8 cellular contexts compared by ENCODE assay signal in the genomic region with DNA sequence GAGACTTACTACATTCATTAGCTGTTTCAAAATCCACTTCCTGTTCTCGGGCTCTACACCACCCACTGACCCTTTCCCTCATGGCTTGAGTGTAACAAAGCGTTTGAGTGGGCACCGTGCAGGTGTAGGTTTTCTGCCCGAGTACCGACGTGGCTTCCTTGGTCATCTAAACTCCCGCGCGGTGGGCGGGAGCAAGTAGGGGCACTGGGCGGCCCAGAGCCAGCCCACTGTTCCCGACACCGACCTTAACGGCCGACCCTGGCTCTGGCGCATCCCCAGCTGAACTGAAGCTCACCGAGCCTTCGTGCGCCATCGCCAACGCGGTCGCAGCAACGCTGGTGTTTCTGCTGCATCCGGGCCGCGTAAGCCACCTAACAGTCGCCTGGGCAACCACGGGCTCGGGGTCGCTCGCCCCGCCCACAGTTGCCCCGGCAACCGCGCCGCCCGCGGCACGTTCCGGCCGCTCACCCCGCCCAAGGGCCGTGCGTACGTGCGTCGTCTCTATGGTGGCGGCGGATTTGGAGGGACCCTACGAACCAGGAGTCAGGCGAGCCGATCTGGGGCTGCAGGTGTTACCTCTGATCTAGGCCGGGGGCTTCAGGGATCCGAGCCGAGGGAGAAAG. TPM values are rescaled to one million over a fixed set of nuclear protein-coding genes. Genes with fewer than 3 reads are reported as not detected.
DNase-seq lines count a peak whose midpoint lies in the region; ATAC-seq and TF ChIP-seq lines count a peak whose summit lies in the region.

A gene (minus strand): TSS at position 372 of the 623 bp plus-strand sequence. CDS start 59 bp downstream, at position 313.
A gene with protein sequence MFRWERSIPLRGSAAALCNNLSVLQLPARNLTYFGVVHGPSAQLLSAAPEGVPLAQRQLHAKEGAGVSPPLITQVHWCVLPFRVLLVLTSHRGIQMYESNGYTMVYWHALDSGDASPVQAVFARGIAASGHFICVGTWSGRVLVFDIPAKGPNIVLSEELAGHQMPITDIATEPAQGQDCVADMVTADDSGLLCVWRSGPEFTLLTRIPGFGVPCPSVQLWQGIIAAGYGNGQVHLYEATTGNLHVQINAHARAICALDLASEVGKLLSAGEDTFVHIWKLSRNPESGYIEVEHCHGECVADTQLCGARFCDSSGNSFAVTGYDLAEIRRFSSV (plus strand): TSS at position 483 of the 623 bp plus-strand sequence. CDS start 424 bp downstream, outside the sequence.

- peak within 1 kb of the TSS; percentile 99 for H3K4me3 Mint-ChIP-seq in endothelial cell (ENCODE audit: unreplicated experiment)

- peaks cover 17% of the 10 kb centered on the region for H3K36me3 Mint-ChIP-seq in endothelial cell (ENCODE audit: low read depth, unreplicated experiment)

- TF ChIP-seq CTCF in endothelial cell (IDR thresholded peaks at IDR 0.05; ENCODE audit: unreplicated experiment), result no peak

- H3K9me3 Mint-ChIP-seq in endothelial cell (ENCODE audit: unreplicated experiment), result no peaks in the 10 kb centered on the region

- peak within 1 kb of the TSS; percentile 98 for H3K27ac Mint-ChIP-seq in endothelial cell (ENCODE audit: unreplicated experiment)

- ATAC-seq in GM21423 (IDR thresholded peaks at IDR 0.05; ENCODE audit: unreplicated experiment), result peak; percentile 90

- DNase-seq in Caki2 (ENCODE audit: low read depth) (peak; percentile 94), NOMO-1 treated with dmso at 0.1 percent for 144 hours (lab: John Stamatoyannopoulos, UW; ENCODE audit: unreplicated experiment) (peak; percentile 86), endothelial cell (ENCODE audit: low spot score) (peak; percentile 88)
- peak; percentile 74 for DNase-seq in activated CD8-positive, alpha-beta memory T cell treated with anti-CD3 and anti-CD28 coated beads, Interleukin-2, amount 50 U/mL, for 24 hours (ENCODE audit: extremely low read depth)
- peak; percentile 86 to 87 for DNase-seq in stimulated activated CD8-positive, alpha-beta memory T cell treated with anti-CD3 and anti-CD28 coated beads, Interleukin-4, amount 100 ng/mL, for 1 hour (ENCODE audit: low read depth in 2 of 2, low spot score in 1 of 2)

- H3K9me3 ChIP-seq in HUES48 (ENCODE audit: control insufficient read depth, insufficient read depth, low read length) (no peaks in the 10 kb centered on the region), mononuclear cell (ENCODE audit: low read depth, low read length) (no peaks in the 10 kb centered on the region)

- peak within 1 kb of the TSS; percentile 75 for H3K27ac ChIP-seq in HUES48 (ENCODE audit: low read depth, low read length)

- H3K27me3 ChIP-seq in HUES48 (ENCODE audit: control insufficient read depth, insufficient read depth, low read length) (peaks cover 9% of the 10 kb centered on the region; the same call in 1 of the 2 replicates), mononuclear cell (ENCODE audit: insufficient read depth, low read length) (no peaks in the 10 kb centered on the region)

- H3K4me1 ChIP-seq in HUES48 (ENCODE audit: control insufficient read depth, insufficient read depth, low read length) (no peaks in the 10 kb centered on the region), mononuclear cell (ENCODE audit: insufficient read depth, low read length) (peaks cover 28% of the 10 kb centered on the region)

- in situ Hi-C loops in Caki2 (cut with HindIII; ENCODE audit: low pct_unique_long_range_greater_than_20kb, low sequenced_read_pairs), result no loop called here

- H3K4me3 ChIP-seq in HUES48 (ENCODE audit: low read depth, low read length) (peak within 1 kb of the TSS; percentile 82), mononuclear cell (ENCODE audit: low read length) (peak within 1 kb of the TSS; percentile 77)

- H3K36me3 ChIP-seq in HUES48 (ENCODE audit: control insufficient read depth, insufficient read depth, low read length), result peaks cover 18% of the 10 kb centered on the region

- peaks cover 13% of the 10 kb centered on the region for H3K4me1 Mint-ChIP-seq in endothelial cell (ENCODE audit: unreplicated experiment)

- H3K27me3 Mint-ChIP-seq in endothelial cell (ENCODE audit: unreplicated experiment), result peaks cover 11% of the 10 kb centered on the region

- peak within 1 kb of the TSS; percentile 67 for H3K9ac ChIP-seq in HUES48 (ENCODE audit: low read depth, low read length)

RNA-seq across cellular contexts. Expression of the first gene that starts in this region (rescaled TPM):
- total RNA-seq in Caki2 (2014; rRNA removed; shearing (Covaris generic); ENCODE audit: low replicate concordance), result 7.9 and 9.6 TPM in 2 replicates
- 5.0 TPM for total RNA-seq in endothelial cell (ENCODE audit: unreplicated experiment)
- total RNA-seq in mononuclear cell, result 0.94 TPM

RNA-seq across cellular contexts. Expression of the second gene that starts in this region (rescaled TPM):
- total RNA-seq in Caki2 (2014; rRNA removed; shearing (Covaris generic); ENCODE audit: low replicate concordance), result 183 and 209 TPM in 2 replicates
- 34.1 TPM for total RNA-seq in endothelial cell (ENCODE audit: unreplicated experiment)
- 9.3 TPM for total RNA-seq in mononuclear cell

Comparison
In these comparisons a context has a peak if more than half of its experiments do, and no peak if none do; other contexts are left out.
1. Peak in every context shown above with its lines: DNase-seq, ATAC-seq, H3K4me3 ChIP-seq and H3K27ac ChIP-seq.